In the genomic region with DNA sequence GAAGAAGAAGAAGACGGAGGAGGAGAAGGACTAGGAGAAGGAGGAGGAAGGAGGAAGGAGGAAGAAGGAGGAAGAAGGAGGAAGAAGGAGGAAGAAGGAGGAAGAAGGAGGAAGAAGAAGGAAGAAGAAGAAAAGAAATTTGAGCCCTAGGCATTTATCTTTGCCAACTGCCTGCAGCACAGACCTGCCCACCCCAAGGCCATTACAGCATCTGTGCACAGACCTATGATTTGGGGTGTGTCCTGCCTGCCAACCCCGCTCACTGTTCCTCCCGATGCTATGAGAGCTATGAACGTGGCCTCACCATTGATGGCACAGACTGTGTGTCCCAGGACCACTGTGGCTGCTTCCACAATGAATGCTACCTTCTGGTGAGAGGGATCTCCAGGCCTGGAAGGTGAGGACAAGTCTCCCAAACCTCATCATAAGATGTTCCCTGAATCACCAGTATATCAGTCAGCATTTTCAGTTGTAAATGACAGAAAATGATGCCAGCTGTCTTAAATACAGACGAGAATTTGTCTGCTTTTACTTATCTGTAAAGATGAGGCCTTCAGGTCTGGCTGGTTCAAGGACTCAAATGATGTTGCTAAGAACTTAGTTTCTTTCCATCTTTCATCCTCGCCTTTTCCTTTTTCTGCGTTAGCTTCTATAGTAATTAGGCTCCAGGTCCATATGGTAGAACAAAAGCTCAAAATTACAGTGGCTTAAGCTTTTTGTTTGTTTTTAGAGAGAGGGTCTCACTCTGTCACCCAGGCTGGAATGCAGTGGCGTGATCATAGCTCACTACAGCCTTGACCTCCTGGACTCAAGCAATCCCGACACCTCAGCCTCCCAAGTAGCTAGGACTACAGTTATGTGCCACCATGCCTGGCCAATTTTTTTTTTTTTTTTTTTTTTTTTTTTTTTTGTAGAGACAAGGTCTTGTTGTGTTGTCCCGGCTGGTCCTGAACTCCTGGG, we compare ENCODE assay signal across 2 cellular contexts.
A peak's percentile ranks its signal among the peaks of the same experiment; 100 is the strongest.
TF ChIP-seq lines count a peak whose summit lies in the region.

No MANE protein-coding gene starts in this region.

TF ChIP-seq in IMR-90, 13 proteins besides CTCF, POLR2A, EP300 and RAD21:
- TF ChIP-seq FOS (IDR thresholded peaks at IDR 0.05; ENCODE audit: low read depth, low read length) (no peak), MAZ (IDR thresholded peaks at IDR 0.05; ENCODE audit: borderline replicate concordance, low read depth, low read length) (no peak), RCOR1 (IDR thresholded peaks at IDR 0.05; ENCODE audit: insufficient replicate concordance, low read length) (no peak), SMC3 (IDR thresholded peaks at IDR 0.05; ENCODE audit: low read depth, low read length) (no peak), CHD1 (IDR thresholded peaks at IDR 0.05; ENCODE audit: low read depth, low read length) (no peak), RFX5 (IDR thresholded peaks at IDR 0.05; ENCODE audit: low read depth, low read length) (no peak), CEBPB (IDR thresholded peaks at IDR 0.05; ENCODE audit: low read depth, low read length) (no peak), BHLHE40 (IDR thresholded peaks at IDR 0.05; ENCODE audit: low read depth, low read length) (no peak)
- TF ChIP-seq, protein P1, sequence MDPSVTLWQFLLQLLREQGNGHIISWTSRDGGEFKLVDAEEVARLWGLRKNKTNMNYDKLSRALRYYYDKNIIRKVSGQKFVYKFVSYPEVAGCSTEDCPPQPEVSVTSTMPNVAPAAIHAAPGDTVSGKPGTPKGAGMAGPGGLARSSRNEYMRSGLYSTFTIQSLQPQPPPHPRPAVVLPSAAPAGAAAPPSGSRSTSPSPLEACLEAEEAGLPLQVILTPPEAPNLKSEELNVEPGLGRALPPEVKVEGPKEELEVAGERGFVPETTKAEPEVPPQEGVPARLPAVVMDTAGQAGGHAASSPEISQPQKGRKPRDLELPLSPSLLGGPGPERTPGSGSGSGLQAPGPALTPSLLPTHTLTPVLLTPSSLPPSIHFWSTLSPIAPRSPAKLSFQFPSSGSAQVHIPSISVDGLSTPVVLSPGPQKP (IDR thresholded peaks at IDR 0.05; ENCODE audit: borderline replicate concordance, low read depth, low read length), result no peak
- TF ChIP-seq, protein P2, sequence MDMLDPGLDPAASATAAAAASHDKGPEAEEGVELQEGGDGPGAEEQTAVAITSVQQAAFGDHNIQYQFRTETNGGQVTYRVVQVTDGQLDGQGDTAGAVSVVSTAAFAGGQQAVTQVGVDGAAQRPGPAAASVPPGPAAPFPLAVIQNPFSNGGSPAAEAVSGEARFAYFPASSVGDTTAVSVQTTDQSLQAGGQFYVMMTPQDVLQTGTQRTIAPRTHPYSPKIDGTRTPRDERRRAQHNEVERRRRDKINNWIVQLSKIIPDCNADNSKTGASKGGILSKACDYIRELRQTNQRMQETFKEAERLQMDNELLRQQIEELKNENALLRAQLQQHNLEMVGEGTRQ (IDR thresholded peaks at IDR 0.05; ENCODE audit: low read depth, low read length), result no peak

TF ChIP-seq in K562, 482 proteins besides CTCF, POLR2A, EP300 and RAD21:
- no peak for TF ChIP-seq NCOA6 (IDR thresholded peaks at IDR 0.05)
- TF ChIP-seq ZNF175 (CRISPR knock-in tag; IDR thresholded peaks at IDR 0.05; ENCODE audit: low read depth), result no peak
- peak; percentile 23 for TF ChIP-seq RBM25 (IDR thresholded peaks at IDR 0.05; ENCODE audit: low read depth, low read length, severe bottlenecking)
- no peak for TF ChIP-seq MTA1 (IDR thresholded peaks at IDR 0.05; ENCODE audit: borderline replicate concordance)
- TF ChIP-seq, protein P3, sequence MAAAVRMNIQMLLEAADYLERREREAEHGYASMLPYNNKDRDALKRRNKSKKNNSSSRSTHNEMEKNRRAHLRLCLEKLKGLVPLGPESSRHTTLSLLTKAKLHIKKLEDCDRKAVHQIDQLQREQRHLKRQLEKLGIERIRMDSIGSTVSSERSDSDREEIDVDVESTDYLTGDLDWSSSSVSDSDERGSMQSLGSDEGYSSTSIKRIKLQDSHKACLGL (CRISPR knock-in tag; IDR thresholded peaks at IDR 0.05; ENCODE audit: borderline replicate concordance, poor library complexity, severe bottlenecking), result no peak
- TF ChIP-seq SRSF9 (IDR thresholded peaks at IDR 0.05; ENCODE audit: borderline replicate concordance, low read depth, low read length), result no peak
- no peak for TF ChIP-seq ILF3 (IDR thresholded peaks at IDR 0.05; ENCODE audit: borderline replicate concordance)
- TF ChIP-seq, protein P4, sequence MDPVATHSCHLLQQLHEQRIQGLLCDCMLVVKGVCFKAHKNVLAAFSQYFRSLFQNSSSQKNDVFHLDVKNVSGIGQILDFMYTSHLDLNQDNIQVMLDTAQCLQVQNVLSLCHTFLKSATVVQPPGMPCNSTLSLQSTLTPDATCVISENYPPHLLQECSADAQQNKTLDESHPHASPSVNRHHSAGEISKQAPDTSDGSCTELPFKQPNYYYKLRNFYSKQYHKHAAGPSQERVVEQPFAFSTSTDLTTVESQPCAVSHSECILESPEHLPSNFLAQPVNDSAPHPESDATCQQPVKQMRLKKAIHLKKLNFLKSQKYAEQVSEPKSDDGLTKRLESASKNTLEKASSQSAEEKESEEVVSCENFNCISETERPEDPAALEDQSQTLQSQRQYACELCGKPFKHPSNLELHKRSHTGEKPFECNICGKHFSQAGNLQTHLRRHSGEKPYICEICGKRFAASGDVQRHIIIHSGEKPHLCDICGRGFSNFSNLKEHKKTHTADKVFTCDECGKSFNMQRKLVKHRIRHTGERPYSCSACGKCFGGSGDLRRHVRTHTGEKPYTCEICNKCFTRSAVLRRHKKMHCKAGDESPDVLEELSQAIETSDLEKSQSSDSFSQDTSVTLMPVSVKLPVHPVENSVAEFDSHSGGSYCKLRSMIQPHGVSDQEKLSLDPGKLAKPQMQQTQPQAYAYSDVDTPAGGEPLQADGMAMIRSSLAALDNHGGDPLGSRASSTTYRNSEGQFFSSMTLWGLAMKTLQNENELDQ (CRISPR knock-in tag; IDR thresholded peaks at IDR 0.05; ENCODE audit: borderline replicate concordance), result no peak
